8 cellular contexts compared by ENCODE assay signal in genomic region chr1:114282751-114283403, GRCh38.
DNase-seq lines count a peak whose midpoint lies in the region; ATAC-seq and TF ChIP-seq lines count a peak whose summit lies in the region.

No MANE protein-coding gene starts in this region.

- H3K4me3 Mint-ChIP-seq in progenitor cell of endocrine pancreas (ENCODE audit: low read depth): no peak overlapping the region

- ATAC-seq in HG02588 (IDR thresholded peaks at IDR 0.05; ENCODE audit: unreplicated experiment): peak; percentile 89
- ATAC-seq in activated naive CD4-positive, alpha-beta T cell treated with anti-CD3 and anti-CD28 coated beads, Interleukin-2, amount 50 U/mL, for 72 hours: peak; percentile 97
- ATAC-seq in Right ventricle myocardium inferior: peak; percentile 97
- peak; percentile 92 for ATAC-seq in aorta (ENCODE audit: low FRiP score)

- no peak overlapping the region for H3K27ac Mint-ChIP-seq in activated naive CD4-positive, alpha-beta T cell treated with anti-CD3 and anti-CD28 coated beads, Interleukin-2, amount 50 U/mL, for 72 hours
- no peak overlapping the region for H3K27ac Mint-ChIP-seq in progenitor cell of endocrine pancreas

- H3K4me1 ChIP-seq in aorta (ENCODE audit: control insufficient read depth in 1 of 2, insufficient read depth in 2 of 2, low read length in 2 of 2): no peaks in the 10 kb centered on the region

- no peaks in the 10 kb centered on the region for H3K36me3 ChIP-seq in aorta (ENCODE audit: control insufficient read depth in 1 of 2, insufficient read depth in 2 of 2, low read length in 1 of 2)

- 34 to 35% methylated on average over 7 of the region's 7 CpGs for WGBS in aorta, 2 donors

- H3K9me3 Mint-ChIP-seq in activated naive CD4-positive, alpha-beta T cell treated with anti-CD3 and anti-CD28 coated beads, Interleukin-2, amount 50 U/mL, for 72 hours: peaks cover 0 to 6% of the 10 kb centered on the region in 2 donors
- peaks cover 12% of the 10 kb centered on the region for H3K9me3 Mint-ChIP-seq in progenitor cell of endocrine pancreas (ENCODE audit: low read depth)

- H3K27me3 ChIP-seq in aorta (ENCODE audit: control insufficient read depth in 1 of 2, insufficient read depth in 2 of 2, low read length in 1 of 2): peaks cover 0 to 2% of the 10 kb centered on the region in 2 donors

- no peak overlapping the region for H3K4me3 ChIP-seq in aorta (ENCODE audit: low read length in 2 of 2)

- H3K4me1 Mint-ChIP-seq in progenitor cell of endocrine pancreas (ENCODE audit: low read depth): no peaks in the 10 kb centered on the region

- no peaks in the 10 kb centered on the region for H3K9me3 ChIP-seq in aorta (ENCODE audit: control insufficient read depth, low read length)

- no peaks in the 10 kb centered on the region for H3K36me3 Mint-ChIP-seq in activated naive CD4-positive, alpha-beta T cell treated with anti-CD3 and anti-CD28 coated beads, Interleukin-2, amount 50 U/mL, for 72 hours
- no peaks in the 10 kb centered on the region for H3K36me3 Mint-ChIP-seq in progenitor cell of endocrine pancreas (ENCODE audit: insufficient read depth)

- intact Hi-C loops in Right ventricle myocardium inferior (cut with DNase I): loop anchor here (2.0 to 10.0 kb wide), 3 partner anchors 248 to 451 kb away; partner anchors contain the start of gene OLFML3
- intact Hi-C loops in aorta (cut with DNase I): loop anchor here (2.0 to 10.0 kb wide), 3 partner anchors 304 to 448 kb away; partner anchors contain the start of gene OLFML3 (in 1 of the 2)

- DNase-seq in NCI-H1105 treated with DMSO at 0.1 percent for 48 hours (lab: John Stamatoyannopoulos, UW): peak; percentile 78
- peak; percentile 70 for DNase-seq in SKM-1 (lab: John Stamatoyannopoulos, UW; ENCODE audit: unreplicated experiment)
- peak; percentile 73 to 86 for DNase-seq in activated naive CD4-positive, alpha-beta T cell treated with anti-CD3 and anti-CD28 coated beads, Interleukin-2, amount 50 U/mL, for 72 hours (ENCODE audit: low spot score in 2 of 2)
- DNase-seq in Right ventricle myocardium inferior (ENCODE audit: missing footprints): peak; percentile 91
- peak; percentile 66 for DNase-seq in progenitor cell of endocrine pancreas (ENCODE audit: low spot score, unreplicated experiment)
- peak; percentile 93 to 94 for DNase-seq in aorta

- peaks cover 8% of the 10 kb centered on the region for H3K27me3 Mint-ChIP-seq in progenitor cell of endocrine pancreas

- H3K27ac ChIP-seq in aorta (ENCODE audit: low read depth in 1 of 2, low read length in 2 of 2): no peak overlapping the region

- TF ChIP-seq CTCF in GM12801 (IDR thresholded peaks at IDR 0.05; ENCODE audit: extremely low read depth, insufficient read length) (peak; percentile 3), progenitor cell of endocrine pancreas (IDR thresholded peaks at IDR 0.05; ENCODE audit: unreplicated experiment) (peak; percentile 88)
